In genomic region chrX:2499507-2499906, GRCh38 we compare ENCODE assay signal across 8 cellular contexts. TPM values are rescaled to one million over a fixed set of nuclear protein-coding genes. Genes with fewer than 3 reads are reported as not detected.
DNase-seq lines count a peak whose midpoint lies in the region; ATAC-seq and TF ChIP-seq lines count a peak whose summit lies in the region.

No MANE protein-coding gene starts in this region.

- H3K4me2 ChIP-seq in PC-9 = peak overlapping the region; percentile 67

- H4K20me1 ChIP-seq in PC-9 (ENCODE audit: insufficient read depth) = peaks cover 3% of the 10 kb centered on the region; the same call in 1 of the 2 replicates

- peak overlapping the region; percentile 53 to 94 (median 91) for H3K27ac Mint-ChIP-seq in CD4-positive, alpha-beta memory T cell
- H3K27ac Mint-ChIP-seq in osteocyte (ENCODE audit: unreplicated experiment) = peak overlapping the region; percentile 85

- H3F3A ChIP-seq in PC-9 (ENCODE audit: insufficient read depth, low read depth) = peaks cover 10% of the 10 kb centered on the region; the same call in 1 of the 2 replicates

- TSS peak; percentile 51 for BruUV-seq in PC-9 (replicated peaks; lab: Mats Ljungman, UMichigan)

- H3K4me3 Mint-ChIP-seq in CD4-positive, alpha-beta memory T cell = peak overlapping the region; percentile 80 to 90 (median 88)
- H3K4me3 Mint-ChIP-seq in osteocyte (ENCODE audit: unreplicated experiment) = peak overlapping the region; percentile 78

- peak overlapping the region; percentile 9 for H3K27ac ChIP-seq in CD4-positive, alpha-beta memory T cell (ENCODE audit: low read depth, low read length)
- H3K27ac ChIP-seq in PC-9 = no peak overlapping the region

- H3K9me2 ChIP-seq in PC-9 (ENCODE audit: insufficient read depth) = no peaks in the 10 kb centered on the region

- H3K4me1 ChIP-seq in CD4-positive, alpha-beta memory T cell (ENCODE audit: insufficient read depth, low read length) = peaks cover 33% of the 10 kb centered on the region
- peaks cover 21% of the 10 kb centered on the region for H3K4me1 ChIP-seq in PC-9 (replicated peaks; ENCODE audit: insufficient read depth)

- no peaks in the 10 kb centered on the region for H3K27me3 Mint-ChIP-seq in CD4-positive, alpha-beta memory T cell
- H3K27me3 Mint-ChIP-seq in osteocyte (ENCODE audit: unreplicated experiment) = no peaks in the 10 kb centered on the region

- H2AFZ ChIP-seq in PC-9 = no peak overlapping the region

- TF ChIP-seq CTCF in PC-9 (conservative IDR thresholded peaks at IDR 0.05) (no peak), epithelial cell of proximal tubule (conservative IDR thresholded peaks at IDR 0.05; ENCODE audit: low read depth, low read length) (no peak), osteocyte (IDR thresholded peaks at IDR 0.05) (no peak)

- peak overlapping the region in 1 of 2 donors; percentile 60 for H3K4me3 ChIP-seq in CD4-positive, alpha-beta memory T cell (ENCODE audit: low read length in 2 of 2)
- H3K4me3 ChIP-seq in PC-9 (peak overlapping the region; percentile 71), epithelial cell of proximal tubule (ENCODE audit: low read depth, low read length) (peak overlapping the region; percentile 82)

- peaks cover 19% of the 10 kb centered on the region for H3K79me2 ChIP-seq in PC-9 (ENCODE audit: low read depth)

- no peaks in the 10 kb centered on the region for H3K9me3 Mint-ChIP-seq in CD4-positive, alpha-beta memory T cell
- H3K9me3 Mint-ChIP-seq in osteocyte (ENCODE audit: unreplicated experiment) = no peaks in the 10 kb centered on the region

- POLR2A ChIA-PET in CD4-positive, alpha-beta memory T cell (lab: Charles Lee; ENCODE audit: partially characterized antibody) = no interaction called here
- POLR2A ChIA-PET in PC-9 (lab: Charles Lee; ENCODE audit: unreplicated experiment) = no interaction called here

- no peaks in the 10 kb centered on the region for H3K36me3 ChIP-seq in CD4-positive, alpha-beta memory T cell (ENCODE audit: insufficient read depth, low read length)
- no peaks in the 10 kb centered on the region for H3K36me3 ChIP-seq in PC-9 (ENCODE audit: low read depth)

- peaks cover 18 to 40% (median 27%) of the 10 kb centered on the region in 4 donors for H3K4me1 Mint-ChIP-seq in CD4-positive, alpha-beta memory T cell
- H3K4me1 Mint-ChIP-seq in osteocyte (ENCODE audit: unreplicated experiment) = peaks cover 28% of the 10 kb centered on the region

- intact Hi-C loops in CD4-positive, alpha-beta memory T cell (cut with micrococcal nuclease) = no loop called here
- intact Hi-C loops in PC-9 (cut with micrococcal nuclease; ENCODE audit: unreplicated experiment) = no loop called here
- intact Hi-C loops in left colon (cut with DNase I, micrococcal nuclease) = no loop called here

- CTCF ChIA-PET in CD4-positive, alpha-beta memory T cell (lab: Charles Lee; ENCODE audit: partially characterized antibody) = no interaction called here
- CTCF ChIA-PET in PC-9 (lab: Charles Lee) = no interaction called here

- peaks cover 0 to 6% of the 10 kb centered on the region in 2 donors for H3K36me3 Mint-ChIP-seq in CD4-positive, alpha-beta memory T cell
- peaks cover 3% of the 10 kb centered on the region for H3K36me3 Mint-ChIP-seq in osteocyte (ENCODE audit: unreplicated experiment)

- DNase-seq in CD4-positive, alpha-beta memory T cell = no peak
- DNase-seq in PC-9 = no peak
- no peak for DNase-seq in epithelial cell of proximal tubule (ENCODE audit: low read depth)
- no peak for DNase-seq in osteocyte (ENCODE audit: extremely low spot score, unreplicated experiment)
- no peak for DNase-seq in AML-193 (lab: John Stamatoyannopoulos, UW)
- no peak for DNase-seq in NCI-H2081 (lab: John Stamatoyannopoulos, UW)
- DNase-seq in left colon = no peak

- H3K9me3 ChIP-seq in CD4-positive, alpha-beta memory T cell (ENCODE audit: control insufficient read depth in 1 of 2, low read length in 2 of 2) = no peaks in the 10 kb centered on the region
- H3K9me3 ChIP-seq in PC-9 (ENCODE audit: insufficient read depth, low read depth) = no peaks in the 10 kb centered on the region

- ATAC-seq in left colon = no peak
- no peak for ATAC-seq in HG02678 (IDR thresholded peaks at IDR 0.05; ENCODE audit: unreplicated experiment)

- H3K27me3 ChIP-seq in CD4-positive, alpha-beta memory T cell (ENCODE audit: insufficient read depth, low read length) = no peaks in the 10 kb centered on the region
- no peaks in the 10 kb centered on the region for H3K27me3 ChIP-seq in PC-9 (ENCODE audit: insufficient read depth, low read depth)

RNA-seq across cellular contexts. Expression of gene DHRSX, which starts 1.3 kb away (rescaled TPM):
- 10 to 100 TPM; 12.1 to 17.5 TPM for total RNA-seq in CD4-positive, alpha-beta memory T cell
- 10 to 100 TPM; 15.5 to 23.5 TPM for polyA plus RNA-seq in CD4-positive, alpha-beta memory T cell
- total RNA-seq in PC-9 (2021) (13.2 and 15.2 TPM in 2 replicates), epithelial cell of proximal tubule (20.5 and 22.8 TPM in 2 replicates), osteocyte (42.2 and 45.0 TPM in 2 replicates), left colon (10 to 100 TPM; 32.2 to 38.1 TPM)

RNA-seq across cellular contexts. Expression of gene ZBED1, which starts 1.3 kb away (rescaled TPM):
- total RNA-seq in CD4-positive, alpha-beta memory T cell = 10 to 100 TPM; 29.2 to 29.9 TPM
- 10 to 100 TPM; 18.1 to 34.1 TPM for polyA plus RNA-seq in CD4-positive, alpha-beta memory T cell
- total RNA-seq in PC-9 (2021) (11.1 and 14.0 TPM in 2 replicates), epithelial cell of proximal tubule (36.7 and 39.2 TPM in 2 replicates), osteocyte (56.4 and 58.3 TPM in 2 replicates), left colon (10 to 100 TPM; 41.5 to 56.3 TPM)
